10 cellular contexts compared by ENCODE assay signal in the genomic region with DNA sequence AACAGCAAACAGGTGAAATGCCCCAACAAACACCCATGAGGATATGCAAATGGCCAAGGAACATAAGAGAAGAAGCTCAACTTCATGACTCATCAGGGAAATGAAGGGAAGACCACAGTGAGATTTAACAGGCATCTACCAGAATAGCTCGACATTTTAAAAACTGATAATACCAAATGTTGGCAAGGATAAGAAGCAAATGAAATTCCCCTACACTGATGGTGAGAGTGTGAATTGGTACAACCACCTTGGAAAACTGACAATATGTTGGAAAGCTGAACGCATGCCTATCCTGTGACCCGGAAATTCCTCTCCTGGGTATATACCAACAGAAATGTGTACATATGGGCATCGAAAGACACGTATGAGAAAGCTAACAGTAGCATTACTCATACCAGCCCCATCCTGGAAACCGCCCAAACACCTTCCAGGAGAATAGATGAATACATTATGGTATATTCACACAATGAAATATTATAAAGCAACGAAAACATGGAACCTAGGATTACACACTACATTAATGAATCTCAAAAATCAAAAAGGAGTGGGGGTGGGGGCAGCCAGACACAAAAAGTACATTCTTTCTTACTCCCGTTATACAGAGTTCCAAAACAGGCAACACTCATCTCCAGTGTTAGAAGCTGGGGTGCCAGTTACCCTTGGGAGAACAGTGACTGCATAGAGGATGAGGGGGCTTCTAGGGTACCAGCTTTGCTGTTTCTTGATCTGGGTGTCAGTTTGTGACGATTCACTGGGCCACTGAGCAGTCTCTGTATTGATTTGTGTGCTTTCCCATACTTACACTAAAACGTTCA. TPM values are rescaled to one million over a fixed set of nuclear protein-coding genes. Genes with fewer than 3 reads are reported as not detected.
DNase-seq lines count a peak whose midpoint lies in the region; ATAC-seq and TF ChIP-seq lines count a peak whose summit lies in the region.
"Had no signal": no experiment of that assay in that cellular context is flagged by ENCODE, and none has a peak within 500 bp of the region (broad histone marks: within the 10 kb centered on the region; RNA-seq: fewer than 3 reads in every experiment).

No MANE protein-coding gene starts in this region.

- peak; percentile 92 for ATAC-seq in HG02610 (IDR thresholded peaks at IDR 0.05; ENCODE audit: unreplicated experiment)
- peak; percentile 34 to 67 for ATAC-seq in naive thymus-derived CD8-positive, alpha-beta T cell

- H3K4me3 ChIP-seq in OCI-LY1 (ENCODE audit: low read depth, low read length, poor library complexity, severe bottlenecking), result peak overlapping the region; percentile 19

- H3K4me2 ChIP-seq in OCI-LY1 (ENCODE audit: low read length), result peak overlapping the region; percentile 42

- H3K36me3 Mint-ChIP-seq in activated CD4-positive, alpha-beta T cell treated with anti-CD3 and anti-CD28 coated beads, Interleukin-2, amount 10 ng/mL, durations not matched to agents 7 days and 5 days (ENCODE audit: low read depth), result peaks cover 45% of the 10 kb centered on the region
- peaks cover 9 to 38% (median 24%) of the 10 kb centered on the region in 3 donors for H3K36me3 Mint-ChIP-seq in naive thymus-derived CD8-positive, alpha-beta T cell

- H3K4me1 Mint-ChIP-seq in activated CD4-positive, alpha-beta T cell treated with anti-CD3 and anti-CD28 coated beads, Interleukin-2, amount 10 ng/mL, durations not matched to agents 7 days and 5 days, result peaks cover 51% of the 10 kb centered on the region
- peaks cover 40 to 67% (median 64%) of the 10 kb centered on the region in 4 donors for H3K4me1 Mint-ChIP-seq in naive thymus-derived CD8-positive, alpha-beta T cell

- peaks cover 82% of the 10 kb centered on the region for H3K4me1 ChIP-seq in OCI-LY1 (ENCODE audit: insufficient read depth, low read length, severe bottlenecking)

- no peaks in the 10 kb centered on the region for H3K9me3 ChIP-seq in OCI-LY1 (ENCODE audit: low read length)

- H3K79me2 ChIP-seq in OCI-LY1 (ENCODE audit: insufficient read depth, low read length), result peaks cover 93% of the 10 kb centered on the region

- H3K9me2 ChIP-seq in OCI-LY1 (ENCODE audit: low read depth, low read length), result no peaks in the 10 kb centered on the region

- no peak for TF ChIP-seq CTCF in OCI-LY1 (IDR thresholded peaks at IDR 0.05; ENCODE audit: low read length)

- H4K20me1 ChIP-seq in OCI-LY1 (ENCODE audit: insufficient read depth, low read length), result no peaks in the 10 kb centered on the region

- CTCF ChIA-PET in activated CD4-positive, alpha-beta T cell treated with anti-CD3 and anti-CD28 coated beads, Interleukin-2, amount 10 ng/mL, durations not matched to agents 7 days and 5 days (lab: Charles Lee), result interaction anchor here (0.9 to 2.4 kb wide), 7 partner anchors 9 to 30 kb away, joined by 3 to 10 read pairs (median 5); no protein-coding TSS in a partner anchor

- DNase-seq in activated CD4-positive, alpha-beta T cell treated with anti-CD3 and anti-CD28 coated beads, Interleukin-2, amount 10 ng/mL, durations not matched to agents 7 days and 5 days, result no peak
- no peak for DNase-seq in activated CD4-positive, alpha-beta T cell treated with anti-CD3 and anti-CD28 coated beads, Interleukin-2, amount 50 U/mL, for 4 hours
- no peak for DNase-seq in naive thymus-derived CD8-positive, alpha-beta T cell
- no peak for DNase-seq in OCI-M2 (lab: John Stamatoyannopoulos, UW; ENCODE audit: unreplicated experiment)
- no peak for DNase-seq in NCI-H2029 (lab: John Stamatoyannopoulos, UW)
- no peak for DNase-seq in epidermal melanocyte (ENCODE audit: insufficient read length, low spot score)
- DNase-seq: HCEC 1CT had no signal

- H3K36me3 ChIP-seq in OCI-LY1 (ENCODE audit: insufficient read depth, low read length), result peaks cover 84% of the 10 kb centered on the region

- H2AFZ ChIP-seq in OCI-LY1 (ENCODE audit: low read length), result no peak overlapping the region

- POLR2A ChIA-PET in activated CD4-positive, alpha-beta T cell treated with anti-CD3 and anti-CD28 coated beads, Interleukin-2, amount 10 ng/mL, durations not matched to agents 7 days and 5 days (lab: Charles Lee), result interaction anchor here (1.0 kb wide), 1 partner anchor 16 kb away, joined by 4 read pairs; no protein-coding TSS in a partner anchor
- POLR2A ChIA-PET in naive thymus-derived CD8-positive, alpha-beta T cell (lab: Charles Lee), result interaction anchor here (1.0 to 7.9 kb wide), 7 partner anchors 8 to 232 kb away, joined by 3 to 42 read pairs (median 4); a partner anchor contains a TSS

- H3K27me3 ChIP-seq in OCI-LY1 (ENCODE audit: insufficient read depth, low read length), result no peaks in the 10 kb centered on the region

- H3K4me3 Mint-ChIP-seq in activated CD4-positive, alpha-beta T cell treated with anti-CD3 and anti-CD28 coated beads, Interleukin-2, amount 10 ng/mL, durations not matched to agents 7 days and 5 days, result peak overlapping the region; percentile 41
- H3K4me3 Mint-ChIP-seq in naive thymus-derived CD8-positive, alpha-beta T cell, result peak overlapping the region in 9 of 10 donors; percentile 24 to 74 (median 53)
- H3K4me3 Mint-ChIP-seq: nephron had no signal

- H3K27me3 Mint-ChIP-seq in activated CD4-positive, alpha-beta T cell treated with anti-CD3 and anti-CD28 coated beads, Interleukin-2, amount 10 ng/mL, durations not matched to agents 7 days and 5 days, result no peaks in the 10 kb centered on the region
- H3K27me3 Mint-ChIP-seq in naive thymus-derived CD8-positive, alpha-beta T cell, result no peaks in the 10 kb centered on the region

- peak overlapping the region; percentile 26 for H3K27ac ChIP-seq in OCI-LY1 (ENCODE audit: low read depth, low read length, poor library complexity, severe bottlenecking)

- no peaks in the 10 kb centered on the region for H3K9me3 Mint-ChIP-seq in activated CD4-positive, alpha-beta T cell treated with anti-CD3 and anti-CD28 coated beads, Interleukin-2, amount 10 ng/mL, durations not matched to agents 7 days and 5 days
- no peaks in the 10 kb centered on the region for H3K9me3 Mint-ChIP-seq in naive thymus-derived CD8-positive, alpha-beta T cell
- H3K9me3 Mint-ChIP-seq: nephron had no signal

- H3F3A ChIP-seq in OCI-LY1 (ENCODE audit: insufficient read depth, low read length), result no peaks in the 10 kb centered on the region

- peak overlapping the region; percentile 70 for H3K27ac Mint-ChIP-seq in activated CD4-positive, alpha-beta T cell treated with anti-CD3 and anti-CD28 coated beads, Interleukin-2, amount 10 ng/mL, durations not matched to agents 7 days and 5 days
- H3K27ac Mint-ChIP-seq in naive thymus-derived CD8-positive, alpha-beta T cell, result peak overlapping the region; percentile 29 to 83 (median 64)
- H3K27ac Mint-ChIP-seq: nephron had no signal

- no peak overlapping the region; the same call in 1 of the 2 replicates for H3K9ac ChIP-seq in OCI-LY1 (ENCODE audit: low read length)

RNA-seq across cellular contexts. Expression of a gene that starts 16.9 kb away (rescaled TPM):
- total RNA-seq in activated CD4-positive, alpha-beta T cell treated with anti-CD3 and anti-CD28 coated beads, Interleukin-2, amount 10 ng/mL, durations not matched to agents 7 days and 5 days, result 10 to 100 TPM; 57.3 to 57.9 TPM
- total RNA-seq in naive thymus-derived CD8-positive, alpha-beta T cell, result 10 to 100 TPM; 61.4 to 61.8 TPM
- polyA plus RNA-seq in naive thymus-derived CD8-positive, alpha-beta T cell, result 10 to 100 TPM; 35.3 to 44.2 (median 36.8) TPM
